20 cellular contexts compared by ENCODE assay signal in the genomic region with DNA sequence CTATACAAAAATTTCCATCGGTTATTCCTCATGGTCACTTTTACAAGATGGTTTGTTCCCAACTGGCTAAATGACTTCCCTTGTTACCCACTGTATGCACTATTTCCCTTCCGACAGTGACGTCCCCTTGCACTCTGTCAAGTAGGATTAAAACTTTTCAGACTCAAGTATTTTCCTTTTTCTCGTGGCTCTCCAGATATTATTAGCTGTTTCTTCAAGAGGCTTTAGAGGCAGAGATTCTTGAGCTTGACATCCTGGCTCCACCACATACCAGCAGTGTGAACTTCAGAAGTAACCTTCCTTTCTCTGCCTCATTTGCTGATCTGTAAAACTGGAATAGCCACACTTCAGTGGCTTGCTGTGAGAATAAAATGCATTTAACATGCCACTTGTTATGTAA. TPM values are rescaled to one million over a fixed set of nuclear protein-coding genes. Genes with fewer than 3 reads are reported as not detected.
"Had no signal": no experiment of that assay in that cellular context is flagged by ENCODE, and none has a peak within 500 bp of the region (broad histone marks: within the 10 kb centered on the region; RNA-seq: fewer than 3 reads in every experiment).

No MANE protein-coding gene starts in this region.

- H3K27ac Mint-ChIP-seq: dendritic cell treated with granulocyte-macrophage colony-stimulating factor and Interleukin-4, amounts not matched to agents 40 ng/mL and 50 ng/mL, for 4 days; nephron; stimulated activated naive B cell treated with anti-CD40 and anti-IgM and Interleukin-4, amounts not matched to agents 10 μg/mL and 1 μg/mL and 100 μg/mL, for 72 hours had no signal

- H3K4me1 ChIP-seq: parathyroid adenoma, psoas muscle, uterus had no signal

- H3K9ac ChIP-seq: parathyroid adenoma had no signal

- H3K36me3 Mint-ChIP-seq: naive B cell had no signal

- H3K9me3 ChIP-seq: esophagus muscularis mucosa, gastrocnemius medialis, left ventricle myocardium inferior, psoas muscle, uterus had no signal

- ATAC-seq: effector memory CD8-positive, alpha-beta T cell; gastrocnemius medialis; psoas muscle; sciatic nerve; stimulated activated naive B cell treated with anti-CD40 and anti-IgM and Interleukin-4, amounts not matched to agents 10 μg/mL and 1 μg/mL and 100 μg/mL, for 72 hours had no signal

- H3K36me3 ChIP-seq: gastrocnemius medialis, uterus had no signal

- H3K27ac ChIP-seq: epithelial cell of prostate, esophagus muscularis mucosa, gastrocnemius medialis, left ventricle myocardium inferior, parathyroid adenoma, psoas muscle, uterus had no signal

- H3K27me3 ChIP-seq: esophagus muscularis mucosa, gastrocnemius medialis, uterus had no signal

- DNase-seq: effector memory CD8-positive, alpha-beta T cell; gastrocnemius medialis; immature natural killer cell; left ventricle myocardium inferior; mesendoderm; naive B cell; psoas muscle; retina; stimulated activated CD4-positive, alpha-beta T cell treated with anti-CD3 and anti-CD28 coated beads, Interleukin-2, amount 100 ng/mL, for 24 hours; stimulated activated CD4-positive, alpha-beta T cell treated with anti-CD3 and anti-CD28 coated beads, Interleukin-4, amount 100 ng/mL, for 4 hours; stimulated activated naive B cell treated with anti-CD40 and anti-IgM and Interleukin-4, amounts not matched to agents 10 μg/mL and 1 μg/mL and 100 μg/mL, for 72 hours; uterus had no signal

- H3K27me3 Mint-ChIP-seq: dendritic cell treated with granulocyte-macrophage colony-stimulating factor and Interleukin-4, amounts not matched to agents 40 ng/mL and 50 ng/mL, for 4 days; effector memory CD8-positive, alpha-beta T cell; naive B cell; stimulated activated naive B cell treated with anti-CD40 and anti-IgM and Interleukin-4, amounts not matched to agents 10 μg/mL and 1 μg/mL and 100 μg/mL, for 72 hours had no signal

- H3K4me3 Mint-ChIP-seq: dendritic cell treated with granulocyte-macrophage colony-stimulating factor and Interleukin-4, amounts not matched to agents 40 ng/mL and 50 ng/mL, for 4 days; effector memory CD8-positive, alpha-beta T cell; immature natural killer cell; nephron; stimulated activated naive B cell treated with anti-CD40 and anti-IgM and Interleukin-4, amounts not matched to agents 10 μg/mL and 1 μg/mL and 100 μg/mL, for 72 hours had no signal

- H2AFZ ChIP-seq: parathyroid adenoma had no signal

- FAIRE-seq: colon, keratinocyte had no signal

- H3K9me3 Mint-ChIP-seq: dendritic cell treated with granulocyte-macrophage colony-stimulating factor and Interleukin-4, amounts not matched to agents 40 ng/mL and 50 ng/mL, for 4 days; effector memory CD8-positive, alpha-beta T cell; immature natural killer cell; naive B cell; nephron; stimulated activated naive B cell treated with anti-CD40 and anti-IgM and Interleukin-4, amounts not matched to agents 10 μg/mL and 1 μg/mL and 100 μg/mL, for 72 hours had no signal

- H3K4me3 ChIP-seq: esophagus muscularis mucosa, gastrocnemius medialis, left ventricle myocardium inferior, psoas muscle, uterus had no signal

RNA-seq across cellular contexts. Expression of gene PCLAF, which starts 39.3 kb away (rescaled TPM):
- total RNA-seq: esophagus muscularis mucosa, sciatic nerve had no signal
